Comparison of ENCODE assay signal across 1 cellular context in the genomic region with DNA sequence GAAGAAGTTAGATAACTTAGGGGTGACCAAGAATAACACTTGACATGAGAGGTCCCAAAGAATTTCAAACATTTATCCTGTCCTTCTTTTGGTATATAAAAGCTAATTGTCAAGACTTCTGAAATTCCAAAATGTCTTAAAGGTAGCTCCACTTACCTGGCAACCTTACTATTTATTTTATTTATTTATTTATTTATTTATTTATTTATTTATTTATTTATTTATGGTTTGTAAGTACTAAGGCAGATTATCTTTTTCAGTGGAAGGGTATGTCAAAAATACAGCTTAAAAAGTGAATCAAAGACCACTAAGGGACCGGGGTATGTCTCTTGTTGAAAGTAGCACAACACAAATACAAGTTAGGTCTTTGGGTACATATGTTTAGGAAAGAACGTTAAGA.
TF ChIP-seq lines count a peak whose summit lies in the region.

No MANE protein-coding gene starts in this region.

TF ChIP-seq in HEK293, 187 proteins besides CTCF, POLR2A, EP300 and RAD21 (continued from another document):
- TF ChIP-seq, protein P1, sequence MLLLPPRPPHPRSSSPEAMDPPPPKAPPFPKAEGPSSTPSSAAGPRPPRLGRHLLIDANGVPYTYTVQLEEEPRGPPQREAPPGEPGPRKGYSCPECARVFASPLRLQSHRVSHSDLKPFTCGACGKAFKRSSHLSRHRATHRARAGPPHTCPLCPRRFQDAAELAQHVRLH (tag by site-specific recombination; IDR thresholded peaks at IDR 0.05), result no peak
- TF ChIP-seq ZNF416 (tag by site-specific recombination; IDR thresholded peaks at IDR 0.05) (no peak), ZNF211 (tag by site-specific recombination; IDR thresholded peaks at IDR 0.05; ENCODE audit: low read depth) (no peak), HOXD13 (CRISPR knock-in tag; IDR thresholded peaks at IDR 0.05; ENCODE audit: borderline replicate concordance) (no peak), ZNF626 (tag by site-specific recombination; IDR thresholded peaks at IDR 0.05) (no peak), ZNF561 (tag by site-specific recombination; IDR thresholded peaks at IDR 0.05; ENCODE audit: borderline replicate concordance) (no peak), ZNF670 (tag by site-specific recombination; IDR thresholded peaks at IDR 0.05; ENCODE audit: low read depth) (no peak), KLF17 (tag by site-specific recombination; IDR thresholded peaks at IDR 0.05) (no peak), ZNF394 (tag by site-specific recombination; IDR thresholded peaks at IDR 0.05; ENCODE audit: borderline replicate concordance) (peak; percentile 59; the same call in 1 of the 2 replicates), ZNF223 (tag by site-specific recombination; IDR thresholded peaks at IDR 0.05) (no peak), ZNF140 (tag by site-specific recombination; IDR thresholded peaks at IDR 0.05) (peak; percentile 34; the same call in 1 of the 2 replicates), ZBTB8A (tag by site-specific recombination; IDR thresholded peaks at IDR 0.05) (0 out of 2 replicates have a peak, but pooled peaks have one; percentile 30), ZNF426 (tag by site-specific recombination; IDR thresholded peaks at IDR 0.05) (peak; percentile 58), ZNF214 (tag by site-specific recombination; IDR thresholded peaks at IDR 0.05; ENCODE audit: borderline replicate concordance) (no peak), ZNF184 (tag by site-specific recombination; IDR thresholded peaks at IDR 0.05) (no peak), ZNF423 (tag by site-specific recombination; IDR thresholded peaks at IDR 0.05) (no peak), YY1 (tag by site-specific recombination; IDR thresholded peaks at IDR 0.05) (no peak), ZNF292 (tag by site-specific recombination; IDR thresholded peaks at IDR 0.05; ENCODE audit: borderline replicate concordance, low read depth) (no peak), ZNF155 (tag by site-specific recombination; IDR thresholded peaks at IDR 0.05) (no peak), GLI2 (tag by site-specific recombination; IDR thresholded peaks at IDR 0.05; ENCODE audit: borderline replicate concordance, low read depth) (no peak), ZBTB1 (tag by site-specific recombination; IDR thresholded peaks at IDR 0.05) (no peak), ZNF837 (tag by site-specific recombination; IDR thresholded peaks at IDR 0.05) (no peak), HOXA7 (CRISPR knock-in tag; IDR thresholded peaks at IDR 0.05; ENCODE audit: borderline replicate concordance) (no peak), ZNF175 (tag by site-specific recombination; IDR thresholded peaks at IDR 0.05) (no peak), ZEB2 (tag by site-specific recombination; IDR thresholded peaks at IDR 0.05) (no peak), ZBTB20 (tag by site-specific recombination; IDR thresholded peaks at IDR 0.05) (no peak), KLF10 (tag by site-specific recombination; IDR thresholded peaks at IDR 0.05) (no peak), ZNF121 (tag by site-specific recombination; IDR thresholded peaks at IDR 0.05) (no peak)
- TF ChIP-seq, protein P2, sequence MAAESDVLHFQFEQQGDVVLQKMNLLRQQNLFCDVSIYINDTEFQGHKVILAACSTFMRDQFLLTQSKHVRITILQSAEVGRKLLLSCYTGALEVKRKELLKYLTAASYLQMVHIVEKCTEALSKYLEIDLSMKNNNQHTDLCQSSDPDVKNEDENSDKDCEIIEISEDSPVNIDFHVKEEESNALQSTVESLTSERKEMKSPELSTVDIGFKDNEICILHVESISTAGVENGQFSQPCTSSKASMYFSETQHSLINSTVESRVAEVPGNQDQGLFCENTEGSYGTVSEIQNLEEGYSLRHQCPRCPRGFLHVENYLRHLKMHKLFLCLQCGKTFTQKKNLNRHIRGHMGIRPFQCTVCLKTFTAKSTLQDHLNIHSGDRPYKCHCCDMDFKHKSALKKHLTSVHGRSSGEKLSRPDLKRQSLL (tag by site-specific recombination; IDR thresholded peaks at IDR 0.05), result no peak
- TF ChIP-seq, protein P3, sequence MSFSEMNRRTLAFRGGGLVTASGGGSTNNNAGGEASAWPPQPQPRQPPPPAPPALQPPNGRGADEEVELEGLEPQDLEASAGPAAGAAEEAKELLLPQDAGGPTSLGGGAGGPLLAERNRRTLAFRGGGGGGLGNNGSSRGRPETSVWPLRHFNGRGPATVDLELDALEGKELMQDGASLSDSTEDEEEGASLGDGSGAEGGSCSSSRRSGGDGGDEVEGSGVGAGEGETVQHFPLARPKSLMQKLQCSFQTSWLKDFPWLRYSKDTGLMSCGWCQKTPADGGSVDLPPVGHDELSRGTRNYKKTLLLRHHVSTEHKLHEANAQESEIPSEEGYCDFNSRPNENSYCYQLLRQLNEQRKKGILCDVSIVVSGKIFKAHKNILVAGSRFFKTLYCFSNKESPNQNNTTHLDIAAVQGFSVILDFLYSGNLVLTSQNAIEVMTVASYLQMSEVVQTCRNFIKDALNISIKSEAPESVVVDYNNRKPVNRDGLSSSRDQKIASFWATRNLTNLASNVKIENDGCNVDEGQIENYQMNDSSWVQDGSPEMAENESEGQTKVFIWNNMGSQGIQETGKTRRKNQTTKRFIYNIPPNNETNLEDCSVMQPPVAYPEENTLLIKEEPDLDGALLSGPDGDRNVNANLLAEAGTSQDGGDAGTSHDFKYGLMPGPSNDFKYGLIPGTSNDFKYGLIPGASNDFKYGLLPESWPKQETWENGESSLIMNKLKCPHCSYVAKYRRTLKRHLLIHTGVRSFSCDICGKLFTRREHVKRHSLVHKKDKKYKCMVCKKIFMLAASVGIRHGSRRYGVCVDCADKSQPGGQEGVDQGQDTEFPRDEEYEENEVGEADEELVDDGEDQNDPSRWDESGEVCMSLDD (tag by site-specific recombination; IDR thresholded peaks at IDR 0.05), result no peak
- TF ChIP-seq, protein P4, sequence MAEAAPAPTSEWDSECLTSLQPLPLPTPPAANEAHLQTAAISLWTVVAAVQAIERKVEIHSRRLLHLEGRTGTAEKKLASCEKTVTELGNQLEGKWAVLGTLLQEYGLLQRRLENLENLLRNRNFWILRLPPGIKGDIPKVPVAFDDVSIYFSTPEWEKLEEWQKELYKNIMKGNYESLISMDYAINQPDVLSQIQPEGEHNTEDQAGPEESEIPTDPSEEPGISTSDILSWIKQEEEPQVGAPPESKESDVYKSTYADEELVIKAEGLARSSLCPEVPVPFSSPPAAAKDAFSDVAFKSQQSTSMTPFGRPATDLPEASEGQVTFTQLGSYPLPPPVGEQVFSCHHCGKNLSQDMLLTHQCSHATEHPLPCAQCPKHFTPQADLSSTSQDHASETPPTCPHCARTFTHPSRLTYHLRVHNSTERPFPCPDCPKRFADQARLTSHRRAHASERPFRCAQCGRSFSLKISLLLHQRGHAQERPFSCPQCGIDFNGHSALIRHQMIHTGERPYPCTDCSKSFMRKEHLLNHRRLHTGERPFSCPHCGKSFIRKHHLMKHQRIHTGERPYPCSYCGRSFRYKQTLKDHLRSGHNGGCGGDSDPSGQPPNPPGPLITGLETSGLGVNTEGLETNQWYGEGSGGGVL (tag by site-specific recombination; IDR thresholded peaks at IDR 0.05), result no peak
- TF ChIP-seq, protein P5, sequence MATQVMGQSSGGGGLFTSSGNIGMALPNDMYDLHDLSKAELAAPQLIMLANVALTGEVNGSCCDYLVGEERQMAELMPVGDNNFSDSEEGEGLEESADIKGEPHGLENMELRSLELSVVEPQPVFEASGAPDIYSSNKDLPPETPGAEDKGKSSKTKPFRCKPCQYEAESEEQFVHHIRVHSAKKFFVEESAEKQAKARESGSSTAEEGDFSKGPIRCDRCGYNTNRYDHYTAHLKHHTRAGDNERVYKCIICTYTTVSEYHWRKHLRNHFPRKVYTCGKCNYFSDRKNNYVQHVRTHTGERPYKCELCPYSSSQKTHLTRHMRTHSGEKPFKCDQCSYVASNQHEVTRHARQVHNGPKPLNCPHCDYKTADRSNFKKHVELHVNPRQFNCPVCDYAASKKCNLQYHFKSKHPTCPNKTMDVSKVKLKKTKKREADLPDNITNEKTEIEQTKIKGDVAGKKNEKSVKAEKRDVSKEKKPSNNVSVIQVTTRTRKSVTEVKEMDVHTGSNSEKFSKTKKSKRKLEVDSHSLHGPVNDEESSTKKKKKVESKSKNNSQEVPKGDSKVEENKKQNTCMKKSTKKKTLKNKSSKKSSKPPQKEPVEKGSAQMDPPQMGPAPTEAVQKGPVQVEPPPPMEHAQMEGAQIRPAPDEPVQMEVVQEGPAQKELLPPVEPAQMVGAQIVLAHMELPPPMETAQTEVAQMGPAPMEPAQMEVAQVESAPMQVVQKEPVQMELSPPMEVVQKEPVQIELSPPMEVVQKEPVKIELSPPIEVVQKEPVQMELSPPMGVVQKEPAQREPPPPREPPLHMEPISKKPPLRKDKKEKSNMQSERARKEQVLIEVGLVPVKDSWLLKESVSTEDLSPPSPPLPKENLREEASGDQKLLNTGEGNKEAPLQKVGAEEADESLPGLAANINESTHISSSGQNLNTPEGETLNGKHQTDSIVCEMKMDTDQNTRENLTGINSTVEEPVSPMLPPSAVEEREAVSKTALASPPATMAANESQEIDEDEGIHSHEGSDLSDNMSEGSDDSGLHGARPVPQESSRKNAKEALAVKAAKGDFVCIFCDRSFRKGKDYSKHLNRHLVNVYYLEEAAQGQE (tag by site-specific recombination; IDR thresholded peaks at IDR 0.05), result peak; percentile 38; the same call in 1 of the 2 replicates
